Comparison of ENCODE assay signal across 8 cellular contexts in genomic region chr15:90414408-90415028, GRCh38. TPM values are rescaled to one million over a fixed set of nuclear protein-coding genes. Genes with fewer than 3 reads are reported as not detected.
A peak's percentile ranks its signal among the peaks of the same experiment; 100 is the strongest.
DNase-seq lines count a peak whose midpoint lies in the region; ATAC-seq and TF ChIP-seq lines count a peak whose summit lies in the region.
"Had no signal": no experiment of that assay in that cellular context is flagged by ENCODE, and none has a peak within 500 bp of the region (broad histone marks: within the 10 kb centered on the region; RNA-seq: fewer than 3 reads in every experiment).

No MANE protein-coding gene starts in this region.

- H3K4me3 ChIP-seq in HCT116 (replicated peaks in 1 of 2; ENCODE audit: low read depth in 1 of 2, low read length in 2 of 2) (peak overlapping the region; percentile 10 to 28; a peak in 3 of 4 replicates), fibroblast of the aortic adventitia (ENCODE audit: low read depth, low read length) (no peak overlapping the region)

- peaks cover 54 to 68% of the 10 kb centered on the region in 2 experiments for H3K4me1 ChIP-seq in HCT116 (ENCODE audit: control insufficient read depth in 1 of 2, insufficient read depth in 2 of 2, low read length in 2 of 2)

- no peak for DNase-seq in HCT116 (ENCODE audit: low read depth, low spot score)
- DNase-seq in activated CD4-positive, alpha-beta memory T cell treated with anti-CD3 and anti-CD28 coated beads for 36 hours: peak; percentile 59
- DNase-seq in fibroblast of the aortic adventitia (ENCODE audit: low read depth): peak; percentile 48
- DNase-seq in stimulated activated effector memory CD8-positive, alpha-beta T cell treated with anti-CD3 and anti-CD28 coated beads, Interleukin-12 subunit alpha, Interleukin-12 subunit beta, amount 100 ng/mL, for 72 hours (ENCODE audit: low spot score in 2 of 2): no peak
- DNase-seq in GM10266 (ENCODE audit: extremely low spot score): no peak
- no peak for DNase-seq in COR-L47 (lab: John Stamatoyannopoulos, UW)

- H3K9ac ChIP-seq in HCT116 (ENCODE audit: low read length): peak overlapping the region; percentile 31

- no peaks in the 10 kb centered on the region for H4K20me1 ChIP-seq in HCT116 (ENCODE audit: insufficient read depth)

- H3K9me3 ChIP-seq in HCT116 (ENCODE audit: control insufficient read depth in 1 of 2, insufficient read depth in 1 of 2, low read depth in 1 of 2, low read length in 2 of 2): no peaks in the 10 kb centered on the region

- intact Hi-C loops in HCT116 (cut with micrococcal nuclease): no loop called here
- intact Hi-C loops in activated CD4-positive, alpha-beta memory T cell treated with anti-CD3 and anti-CD28 coated beads for 36 hours (cut with micrococcal nuclease): loop anchor here (5.0 to 10.0 kb wide), 2 partner anchors 178 to 440 kb away; no protein-coding TSS in a partner anchor

- peak; percentile 37; the same call in 1 of the 2 replicates for ATAC-seq in HCT116
- peak; percentile 79 for ATAC-seq in stimulated activated effector memory CD8-positive, alpha-beta T cell treated with anti-CD3 and anti-CD28 coated beads, Interleukin-12 subunit alpha, Interleukin-12 subunit beta, amount 100 ng/mL, for 72 hours
- no peak for ATAC-seq in GM18520 (IDR thresholded peaks at IDR 0.05; ENCODE audit: unreplicated experiment)

- TF ChIP-seq RAD21 in HCT116 (IDR thresholded peaks at IDR 0.05; ENCODE audit: low read depth): no peak

- RAD21 ChIA-PET in HCT116 (lab: Charles Lee; ENCODE audit: low non-redundant PET in 1 of 2, low total read pairs in 2 of 2, uncharacterized antibody in 2 of 2, unreplicated experiment in 2 of 2): no interaction called here

- POLR2A ChIA-PET in HCT116 (lab: Charles Lee): interaction anchor here (1.1 kb wide), 1 partner anchor 12 kb away, joined by 3 read pairs; no protein-coding TSS in a partner anchor
- POLR2A ChIA-PET in activated CD4-positive, alpha-beta memory T cell treated with anti-CD3 and anti-CD28 coated beads for 36 hours (lab: Charles Lee): interaction anchor here (0.7 to 2.9 kb wide), 2 partner anchors 9 to 26 kb away, joined by 3 to 9 read pairs; partner anchors contain the start of gene IQGAP1

- H3K9me3 Mint-ChIP-seq in activated CD4-positive, alpha-beta memory T cell treated with anti-CD3 and anti-CD28 coated beads for 36 hours: peaks cover 12% of the 10 kb centered on the region
- peaks cover 2% of the 10 kb centered on the region for H3K9me3 Mint-ChIP-seq in stimulated activated effector memory CD8-positive, alpha-beta T cell treated with anti-CD3 and anti-CD28 coated beads, Interleukin-12 subunit alpha, Interleukin-12 subunit beta, amount 100 ng/mL, for 72 hours

- H3K27ac ChIP-seq in HCT116 (ENCODE audit: low read depth, low read length): peak overlapping the region; percentile 55

- H3K27me3 Mint-ChIP-seq in activated CD4-positive, alpha-beta memory T cell treated with anti-CD3 and anti-CD28 coated beads for 36 hours: no peaks in the 10 kb centered on the region

- H2AFZ ChIP-seq in HCT116 (ENCODE audit: low read depth, low read length, poor library complexity, severe bottlenecking): no peak overlapping the region

- no peak for TF ChIP-seq POLR2A in HCT116 (IDR thresholded peaks at IDR 0.05; ENCODE audit: borderline replicate concordance, extremely low read depth, insufficient read depth, insufficient read length)

- BruUV-seq in HCT116 (replicated peaks; lab: Mats Ljungman, UMichigan): no TSS peak

- H3K79me2 ChIP-seq in HCT116 (ENCODE audit: insufficient read depth, low read length): peaks cover 75% of the 10 kb centered on the region

- CTCF ChIA-PET in HCT116 (lab: Charles Lee): no interaction called here
- CTCF ChIA-PET in activated CD4-positive, alpha-beta memory T cell treated with anti-CD3 and anti-CD28 coated beads for 36 hours (lab: Charles Lee): interaction anchor here (1.0 to 1.3 kb wide), 3 partner anchors 27 to 95 kb away, joined by 4 read pairs; partner anchors contain the start of gene IQGAP1

- no peak for TF ChIP-seq CTCF in HCT116 (IDR thresholded peaks at IDR 0.05 in 2 of 3, conservative IDR thresholded peaks at IDR 0.05 in 1 of 3; ENCODE audit: borderline replicate concordance in 1 of 3, insufficient read depth in 1 of 3, low read depth in 2 of 3, low read length in 2 of 3)
- TF ChIP-seq CTCF in fibroblast of the aortic adventitia (IDR thresholded peaks at IDR 0.05; ENCODE audit: insufficient read depth, low read length): no peak
- TF ChIP-seq CTCF in GM10266 (IDR thresholded peaks at IDR 0.05; ENCODE audit: control insufficient read depth, insufficient read depth, low read depth, missing control alignments): no peak

- peak overlapping the region; percentile 10 for H3K4me3 Mint-ChIP-seq in activated CD4-positive, alpha-beta memory T cell treated with anti-CD3 and anti-CD28 coated beads for 36 hours
- peak overlapping the region; percentile 64 for H3K4me3 Mint-ChIP-seq in stimulated activated effector memory CD8-positive, alpha-beta T cell treated with anti-CD3 and anti-CD28 coated beads, Interleukin-12 subunit alpha, Interleukin-12 subunit beta, amount 100 ng/mL, for 72 hours
- H3K4me3 Mint-ChIP-seq: neural crest cell had no signal

- peak overlapping the region; percentile 87 for H3K27ac Mint-ChIP-seq in activated CD4-positive, alpha-beta memory T cell treated with anti-CD3 and anti-CD28 coated beads for 36 hours
- H3K27ac Mint-ChIP-seq in stimulated activated effector memory CD8-positive, alpha-beta T cell treated with anti-CD3 and anti-CD28 coated beads, Interleukin-12 subunit alpha, Interleukin-12 subunit beta, amount 100 ng/mL, for 72 hours: peak overlapping the region; percentile 87

- H3K27me3 ChIP-seq in HCT116 (ENCODE audit: insufficient read depth, low read length): no peaks in the 10 kb centered on the region

- no peaks in the 10 kb centered on the region for H3K9me2 ChIP-seq in HCT116 (ENCODE audit: insufficient read depth)

- H3K36me3 Mint-ChIP-seq in activated CD4-positive, alpha-beta memory T cell treated with anti-CD3 and anti-CD28 coated beads for 36 hours: peaks cover 26% of the 10 kb centered on the region
- peaks cover 18% of the 10 kb centered on the region for H3K36me3 Mint-ChIP-seq in stimulated activated effector memory CD8-positive, alpha-beta T cell treated with anti-CD3 and anti-CD28 coated beads, Interleukin-12 subunit alpha, Interleukin-12 subunit beta, amount 100 ng/mL, for 72 hours

- H3K36me3 ChIP-seq in HCT116 (ENCODE audit: control insufficient read depth in 1 of 2, insufficient read depth in 2 of 2, low read length in 2 of 2): no peaks in the 10 kb centered on the region

- peak overlapping the region; percentile 85 for H3K4me2 ChIP-seq in HCT116 (ENCODE audit: low read length)

- H3K4me1 Mint-ChIP-seq in activated CD4-positive, alpha-beta memory T cell treated with anti-CD3 and anti-CD28 coated beads for 36 hours (ENCODE audit: low read depth): peaks cover 82% of the 10 kb centered on the region
- peaks cover 72% of the 10 kb centered on the region for H3K4me1 Mint-ChIP-seq in stimulated activated effector memory CD8-positive, alpha-beta T cell treated with anti-CD3 and anti-CD28 coated beads, Interleukin-12 subunit alpha, Interleukin-12 subunit beta, amount 100 ng/mL, for 72 hours

TF ChIP-seq in HCT116, 20 proteins besides CTCF, POLR2A, EP300 and RAD21 (continues in another document):
- TF ChIP-seq ZBTB33 (IDR thresholded peaks at IDR 0.05; ENCODE audit: extremely low read depth, insufficient replicate concordance, low read length) (no peak), ZNF274 (IDR thresholded peaks at IDR 0.05; ENCODE audit: low read depth, low read length) (no peak), MAX (IDR thresholded peaks at IDR 0.05) (0 out of 2 replicates have a peak, but pooled peaks have one; percentile 12), FOSL1 (IDR thresholded peaks at IDR 0.05; ENCODE audit: low read depth) (peak; percentile 70), ZFX (IDR thresholded peaks at IDR 0.05) (no peak), SRF (IDR thresholded peaks at IDR 0.05; ENCODE audit: low read depth) (no peak), CEBPB (IDR thresholded peaks at IDR 0.05; ENCODE audit: low read depth) (peak; percentile 28; the same call in 1 of the 2 replicates), TCF7L2 (IDR thresholded peaks at IDR 0.05; ENCODE audit: borderline replicate concordance, extremely low read depth, insufficient read depth, insufficient read length) (no peak), EZH2phosphoT487 (IDR thresholded peaks at IDR 0.05; ENCODE audit: borderline replicate concordance) (no peak), JUND (IDR thresholded peaks at IDR 0.05) (peak; percentile 66), POLR2AphosphoS5 (IDR thresholded peaks at IDR 0.05; ENCODE audit: low read depth, low read length) (no peak), SIN3A (IDR thresholded peaks at IDR 0.05; ENCODE audit: low read depth) (no peak), CBX3 (IDR thresholded peaks at IDR 0.05; ENCODE audit: low read depth) (no peak)

RNA-seq across cellular contexts. Expression of gene IQGAP1, which starts 26.5 kb away (rescaled TPM):
- 113 TPM for total RNA-seq in HCT116 (2021; ENCODE audit: unreplicated experiment)
- polyA plus RNA-seq in HCT116 (2012): 60.2 and 82.3 TPM in 2 replicates
- 100 to 1,000 TPM; 186 to 207 TPM for total RNA-seq in activated CD4-positive, alpha-beta memory T cell treated with anti-CD3 and anti-CD28 coated beads for 36 hours
- 164 and 289 TPM in 2 replicates for total RNA-seq in fibroblast of the aortic adventitia (ENCODE audit: low replicate concordance)

Comparison
In these comparisons a context has a peak if more than half of its experiments do, and no peak if none do; other contexts are left out.
1. DNase-seq: peak in activated CD4-positive, alpha-beta memory T cell treated with anti-CD3 and anti-CD28 coated beads for 36 hours (single experiment) and fibroblast of the aortic adventitia (single experiment); none in HCT116 (single experiment), stimulated activated effector memory CD8-positive, alpha-beta T cell treated with anti-CD3 and anti-CD28 coated beads, Interleukin-12 subunit alpha, Interleukin-12 subunit beta, amount 100 ng/mL, for 72 hours (0 of 2), GM10266 (single experiment) and COR-L47 (single experiment).